ENCODE assay signal across 18 cellular contexts in the genomic region with DNA sequence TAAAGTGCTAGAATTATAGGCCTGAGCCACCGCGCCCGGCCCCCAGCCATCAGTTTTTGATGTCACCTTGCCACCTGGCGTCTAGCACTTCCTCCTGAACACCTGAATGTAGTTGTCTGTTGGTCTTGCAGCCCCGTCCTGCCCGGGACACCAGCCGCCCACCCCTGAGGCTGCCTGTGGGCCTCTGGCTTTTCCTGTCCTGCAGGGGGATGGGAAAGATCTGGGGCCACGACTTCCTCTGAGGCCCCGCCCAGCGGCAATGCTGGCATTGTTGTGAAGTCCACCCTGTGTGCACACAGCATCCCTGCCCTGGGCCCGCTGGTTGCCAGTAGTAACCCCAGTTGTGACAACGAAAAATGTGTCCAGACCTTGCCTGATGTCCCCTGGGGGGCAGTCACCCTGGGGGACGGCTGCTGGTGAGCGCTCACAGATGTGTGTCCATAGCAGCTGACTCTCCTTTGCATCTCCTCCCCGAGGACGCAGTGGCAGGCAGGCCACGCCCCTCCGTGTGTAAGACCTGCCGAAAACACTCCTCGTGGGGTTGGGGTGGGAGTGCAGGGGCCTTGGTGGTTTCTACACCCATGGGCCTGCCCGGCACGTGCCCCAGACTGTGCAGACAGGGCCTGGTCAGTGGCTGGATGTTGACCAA. TPM values are rescaled to one million over a fixed set of nuclear protein-coding genes. Genes with fewer than 3 reads are reported as not detected.
DNase-seq lines count a peak whose midpoint lies in the region; FAIRE-seq and TF ChIP-seq lines count a peak whose summit lies in the region.
"Had no signal": no experiment of that assay in that cellular context is flagged by ENCODE, and none has a peak within 500 bp of the region (broad histone marks: within the 10 kb centered on the region; RNA-seq: fewer than 3 reads in every experiment).

No MANE protein-coding gene starts in this region.

- intact Hi-C loops in endothelial cell of umbilical vein (cut with micrococcal nuclease) = loop anchor here (1.0 to 10.0 kb wide), 2 partner anchors 177 to 233 kb away; no protein-coding TSS in a partner anchor
- intact Hi-C loops in spleen (cut with DNase I; ENCODE audit: low total_unique reads) = loop anchor here (5.0 kb wide), 1 partner anchor 55 kb away; no protein-coding TSS in a partner anchor

- H3K79me2 ChIP-seq in Karpas-422 (ENCODE audit: low read length) (peaks cover 38% of the 10 kb centered on the region), endothelial cell of umbilical vein (ENCODE audit: control insufficient read depth, insufficient read depth, low read length) (peaks cover 14% of the 10 kb centered on the region)

- no peak overlapping the region; the same call in 1 of the 2 replicates for H3K4me3 ChIP-seq in Karpas-422 (ENCODE audit: low read length)
- H3K4me3 ChIP-seq in endothelial cell of umbilical vein (replicated peaks in 1 of 3; ENCODE audit: insufficient read depth in 1 of 3, low read depth in 1 of 3, low read length in 3 of 3) = no peak overlapping the region
- H3K4me3 ChIP-seq in spleen = no peak overlapping the region
- H3K4me3 ChIP-seq: GM23248 had no signal

- peak; percentile 75 for FAIRE-seq in endothelial cell of umbilical vein (lab: Jason Lieb, UNC)
- FAIRE-seq: islet of Langerhans, small intestine, TTC549 had no signal

- TF ChIP-seq CTCF in endothelial cell of umbilical vein (IDR thresholded peaks at IDR 0.05; ENCODE audit: extremely low read depth in 1 of 2, insufficient read depth in 1 of 2, low read depth in 1 of 2, low read length in 2 of 2) = no peak
- no peak for TF ChIP-seq CTCF in spleen (IDR thresholded peaks at IDR 0.05 in 8 of 11, conservative IDR thresholded peaks at IDR 0.05 in 3 of 11)

- peaks cover 11% of the 10 kb centered on the region; the same call in 1 of the 2 replicates for H4K20me1 ChIP-seq in Karpas-422 (ENCODE audit: insufficient read depth, low read depth, low read length)
- no peaks in the 10 kb centered on the region for H4K20me1 ChIP-seq in endothelial cell of umbilical vein (replicated peaks; ENCODE audit: control insufficient read depth, extremely low read depth, insufficient read depth, low read length)

- POLR2A ChIA-PET in endothelial cell of umbilical vein (lab: Charles Lee) = no interaction called here

- no peak for TF ChIP-seq POLR2A in endothelial cell of umbilical vein (IDR thresholded peaks at IDR 0.05; ENCODE audit: low read depth, low read length)
- no peak for TF ChIP-seq POLR2A in spleen (IDR thresholded peaks at IDR 0.05)

- WGBS in spleen, 5 donors = 36 to 53% (median 45%) methylated on average over 17 to 22 of the region's 22 CpGs

- H3K27ac ChIP-seq in Karpas-422 (ENCODE audit: low read length) (peak overlapping the region; percentile 87), endothelial cell of umbilical vein (ENCODE audit: insufficient read depth, low read depth, low read length) (no peak overlapping the region), spleen (peak overlapping the region in 1 of 8 donors; percentile 64)
- H3K27ac ChIP-seq: GM23248 had no signal

- H3K9me2 ChIP-seq in Karpas-422 (replicated peaks; ENCODE audit: insufficient read depth, low read length) = no peaks in the 10 kb centered on the region

- DNase-seq in Karpas-422 = peak; percentile 92
- peak; percentile 48 for DNase-seq in endothelial cell of umbilical vein (ENCODE audit: low read depth, low spot score)
- DNase-seq in spleen = peak; percentile 80
- no peak for DNase-seq in H4 (ENCODE audit: low spot score)
- DNase-seq in activated naive CD4-positive, alpha-beta T cell treated with Interleukin-2 at 50 U/mL for 16 hours = no peak
- no peak for DNase-seq in SKM-1 (lab: John Stamatoyannopoulos, UW; ENCODE audit: unreplicated experiment)
- DNase-seq: activated CD4-positive, alpha-beta T cell treated with anti-CD3 and anti-CD28 coated beads, Interleukin-2, amount 50 U/mL, for 4 hours; CD4-positive, CD25-positive, alpha-beta regulatory T cell; cerebellar nuclear complex; DMS79 treated with DMSO at 0.1 percent for 48 hours; GM23248; head of caudate nucleus; NCI-H1694; NCI-H446 treated with DMSO at 0.1 percent for 48 hours; small intestine; stimulated activated naive CD8-positive, alpha-beta T cell treated with anti-CD3 and anti-CD28 coated beads, Interleukin-15, amount 100 ng/mL, for 72 hours had no signal

- no TSS peak for BruUV-seq in endothelial cell of umbilical vein (replicated peaks; lab: Mats Ljungman, UMichigan)

- H3K9me3 ChIP-seq in Karpas-422 (ENCODE audit: low read length) (no peaks in the 10 kb centered on the region), endothelial cell of umbilical vein (replicated peaks; ENCODE audit: control insufficient read depth, insufficient read depth, low read length) (no peaks in the 10 kb centered on the region), spleen (no peaks in the 10 kb centered on the region)

- no peaks in the 10 kb centered on the region for H3K9me1 ChIP-seq in endothelial cell of umbilical vein (replicated peaks; ENCODE audit: control insufficient read depth, extremely low read depth, insufficient read depth, low read length)

- CTCF ChIA-PET in endothelial cell of umbilical vein (lab: Charles Lee) = interaction anchor here (0.9 to 1.8 kb wide), 5 partner anchors 8 to 240 kb away, joined by 3 to 5 read pairs (median 4); no protein-coding TSS in a partner anchor

- H3K9ac ChIP-seq in Karpas-422 (ENCODE audit: low read length) (peak overlapping the region; percentile 42), endothelial cell of umbilical vein (replicated peaks; ENCODE audit: extremely low read depth, insufficient read depth, low read length) (no peak overlapping the region)
- H3K9ac ChIP-seq: GM23248 had no signal

- H3K4me1 ChIP-seq in Karpas-422 (ENCODE audit: low read length) (peaks cover 71% of the 10 kb centered on the region), endothelial cell of umbilical vein (ENCODE audit: control insufficient read depth, extremely low read depth, insufficient read depth, low read length) (peaks cover 13% of the 10 kb centered on the region), spleen (peaks cover 3 to 83% (median 45%) of the 10 kb centered on the region in 6 donors)

- H2AFZ ChIP-seq in Karpas-422 (ENCODE audit: low read length) (no peak overlapping the region), endothelial cell of umbilical vein (ENCODE audit: low read depth, low read length) (no peak overlapping the region)
- H2AFZ ChIP-seq: GM23248 had no signal

- H3K27me3 ChIP-seq in Karpas-422 (ENCODE audit: low read length) (no peaks in the 10 kb centered on the region), endothelial cell of umbilical vein (ENCODE audit: control insufficient read depth in 2 of 2, insufficient read depth in 2 of 2, low read length in 2 of 2) (no peaks in the 10 kb centered on the region), spleen (replicated peaks in 1 of 7) (no peaks in the 10 kb centered on the region)

- dilution Hi-C loops in endothelial cell of umbilical vein (cut with MboI; ENCODE audit: extremely low pct_ligation_motif_present, low sequenced_read_pairs) = no loop called here

- H3K36me3 ChIP-seq in Karpas-422 (ENCODE audit: insufficient read depth, low read length) (peaks cover 24% of the 10 kb centered on the region; the same call in 1 of the 2 replicates), endothelial cell of umbilical vein (ENCODE audit: control insufficient read depth in 2 of 2, extremely low read depth in 1 of 2, insufficient read depth in 2 of 2, low read length in 2 of 2) (peaks cover 4 to 16% of the 10 kb centered on the region in 2 experiments), spleen (peaks cover 3 to 97% (median 51%) of the 10 kb centered on the region in 6 donors)

- H3K4me2 ChIP-seq in Karpas-422 (ENCODE audit: low read depth, low read length, poor library complexity, severe bottlenecking) (peak overlapping the region; percentile 30), endothelial cell of umbilical vein (ENCODE audit: insufficient read depth, low read length) (no peak overlapping the region)

RNA-seq across cellular contexts. Expression of gene SELENOO, which starts 6.7 kb away (rescaled TPM):
- 20.0 and 64.1 TPM in 2 replicates for total RNA-seq in Karpas-422 (2014; rRNA removed; shearing (Covaris generic); ENCODE audit: low replicate concordance)
- 24.1 and 28.0 TPM in 2 replicates for total RNA-seq in endothelial cell of umbilical vein
- polyA plus RNA-seq in endothelial cell of umbilical vein = 37.5 and 45.8 TPM in 2 replicates
- polyA plus RNA-seq in endothelial cell of umbilical vein (2011; cell fraction: cytosol; rRNA removed) = 17.7 and 23.1 TPM in 2 replicates
- 82.2 and 94.2 TPM in 2 replicates for polyA plus RNA-seq in endothelial cell of umbilical vein (2011; cell fraction: nucleus; rRNA removed)
- polyA plus RNA-seq in endothelial cell of umbilical vein (2012) = 13.8 and 16.8 TPM in 2 replicates
- polyA minus RNA-seq in endothelial cell of umbilical vein = 11.1 and 16.1 TPM in 2 replicates
- polyA minus RNA-seq in endothelial cell of umbilical vein (2011; cell fraction: cytosol; rRNA and poly(A)+ RNA removed) = 9.7 TPM
- polyA minus RNA-seq in endothelial cell of umbilical vein (2011; cell fraction: nucleus; rRNA and poly(A)+ RNA removed) = 11.9 and 16.8 TPM in 2 replicates
- total RNA-seq in spleen = 10 to 100 TPM; 25.4 to 31.7 (median 29.3) TPM
- 10 to 100 TPM; 26.2 to 70.8 (median 47.0) TPM for polyA plus RNA-seq in spleen
- 13.4 and 19.6 TPM in 2 replicates for total RNA-seq in H4 (2014; rRNA removed; shearing (Covaris generic))

RNA-seq across cellular contexts. Expression of gene TRABD, which starts 21.8 kb away (rescaled TPM):
- 46.7 and 117 TPM in 2 replicates for total RNA-seq in Karpas-422 (2014; rRNA removed; shearing (Covaris generic); ENCODE audit: low replicate concordance)
- 46.8 and 48.9 TPM in 2 replicates for total RNA-seq in endothelial cell of umbilical vein
- polyA plus RNA-seq in endothelial cell of umbilical vein = 48.4 and 58.2 TPM in 2 replicates
- polyA plus RNA-seq in endothelial cell of umbilical vein (2011; cell fraction: cytosol; rRNA removed) = 30.5 and 40.0 TPM in 2 replicates
- 153 and 173 TPM in 2 replicates for polyA plus RNA-seq in endothelial cell of umbilical vein (2011; cell fraction: nucleus; rRNA removed)
- polyA plus RNA-seq in endothelial cell of umbilical vein (2012) = 33.6 and 37.7 TPM in 2 replicates
- polyA minus RNA-seq in endothelial cell of umbilical vein = 18.8 and 26.1 TPM in 2 replicates
- 23.2 TPM for polyA minus RNA-seq in endothelial cell of umbilical vein (2011; cell fraction: cytosol; rRNA and poly(A)+ RNA removed)
- 18.4 and 27.3 TPM in 2 replicates for polyA minus RNA-seq in endothelial cell of umbilical vein (2011; cell fraction: nucleus; rRNA and poly(A)+ RNA removed)
- 10 to 100 TPM; 49.8 to 66.5 (median 57.7) TPM for total RNA-seq in spleen
- polyA plus RNA-seq in spleen = 10 to 100 TPM; 43.3 to 85.8 (median 77.9) TPM
- 13.7 and 17.2 TPM in 2 replicates for total RNA-seq in H4 (2014; rRNA removed; shearing (Covaris generic))

RNA-seq across cellular contexts. Expression of gene PANX2, which starts 37.0 kb away (rescaled TPM):
- not detected in 2 replicates for total RNA-seq in Karpas-422 (2014; rRNA removed; shearing (Covaris generic); ENCODE audit: low replicate concordance)
- total RNA-seq in endothelial cell of umbilical vein (5.1 and 5.2 TPM in 2 replicates), spleen (1 to 10 TPM in 6 of 7 donors, under 1 TPM in 1; 0.39 to 4.6 (median 2.4) TPM)
- polyA plus RNA-seq in endothelial cell of umbilical vein (2.5 and 3.1 TPM in 2 replicates), spleen (under 1 TPM; 0.11 to 0.67 (median 0.24) TPM)
- polyA plus RNA-seq in endothelial cell of umbilical vein (2011; cell fraction: cytosol; rRNA removed) = 1.2 and 2.2 TPM in 2 replicates
- 4.7 and 4.9 TPM in 2 replicates for polyA plus RNA-seq in endothelial cell of umbilical vein (2011; cell fraction: nucleus; rRNA removed)
- 3.2 and 3.4 TPM in 2 replicates for polyA plus RNA-seq in endothelial cell of umbilical vein (2012)
- polyA minus RNA-seq in endothelial cell of umbilical vein = 1.1 and 1.6 TPM in 2 replicates
- 1.3 TPM for polyA minus RNA-seq in endothelial cell of umbilical vein (2011; cell fraction: cytosol; rRNA and poly(A)+ RNA removed)
- polyA minus RNA-seq in endothelial cell of umbilical vein (2011; cell fraction: nucleus; rRNA and poly(A)+ RNA removed) = 1.1 and 2.5 TPM in 2 replicates
- total RNA-seq in H4 (2014; rRNA removed; shearing (Covaris generic)) = 4.2 and 4.4 TPM in 2 replicates
- total RNA-seq: CD4-positive, CD25-positive, alpha-beta regulatory T cell; GM23248 had no signal
- polyA plus RNA-seq: CD4-positive, CD25-positive, alpha-beta regulatory T cell had no signal

RNA-seq across cellular contexts. Expression of gene TUBGCP6, which starts 37.3 kb away (rescaled TPM):
- total RNA-seq in Karpas-422 (2014; rRNA removed; shearing (Covaris generic); ENCODE audit: low replicate concordance) = 16.9 and 32.5 TPM in 2 replicates
- 41.5 and 45.3 TPM in 2 replicates for total RNA-seq in endothelial cell of umbilical vein
- 33.1 and 42.7 TPM in 2 replicates for polyA plus RNA-seq in endothelial cell of umbilical vein
- polyA plus RNA-seq in endothelial cell of umbilical vein (2011; cell fraction: cytosol; rRNA removed) = 7.6 and 13.4 TPM in 2 replicates
- 261 and 282 TPM in 2 replicates for polyA plus RNA-seq in endothelial cell of umbilical vein (2011; cell fraction: nucleus; rRNA removed)
- 19.7 and 24.2 TPM in 2 replicates for polyA plus RNA-seq in endothelial cell of umbilical vein (2012)
- 23.3 and 25.1 TPM in 2 replicates for polyA minus RNA-seq in endothelial cell of umbilical vein
- 5.6 TPM for polyA minus RNA-seq in endothelial cell of umbilical vein (2011; cell fraction: cytosol; rRNA and poly(A)+ RNA removed)
- polyA minus RNA-seq in endothelial cell of umbilical vein (2011; cell fraction: nucleus; rRNA and poly(A)+ RNA removed) = 38.8 and 57.6 TPM in 2 replicates
- 10 to 100 TPM; 65.2 to 98.0 (median 69.4) TPM for total RNA-seq in spleen
- 10 to 100 TPM; 36.0 to 70.7 (median 69.2) TPM for polyA plus RNA-seq in spleen
- 4.9 and 5.0 TPM in 2 replicates for total RNA-seq in H4 (2014; rRNA removed; shearing (Covaris generic))

RNA-seq across cellular contexts. Expression of gene HDAC10, which starts 43.6 kb away (rescaled TPM):
- 42.3 and 89.8 TPM in 2 replicates for total RNA-seq in Karpas-422 (2014; rRNA removed; shearing (Covaris generic); ENCODE audit: low replicate concordance)
- total RNA-seq in endothelial cell of umbilical vein = 42.4 and 47.0 TPM in 2 replicates
- polyA plus RNA-seq in endothelial cell of umbilical vein = 32.6 and 38.3 TPM in 2 replicates
- 5.5 and 8.8 TPM in 2 replicates for polyA plus RNA-seq in endothelial cell of umbilical vein (2011; cell fraction: cytosol; rRNA removed)
- polyA plus RNA-seq in endothelial cell of umbilical vein (2011; cell fraction: nucleus; rRNA removed) = 193 and 224 TPM in 2 replicates
- 22.9 and 34.1 TPM in 2 replicates for polyA plus RNA-seq in endothelial cell of umbilical vein (2012)
- polyA minus RNA-seq in endothelial cell of umbilical vein = 15.7 and 19.6 TPM in 2 replicates
- 5.1 TPM for polyA minus RNA-seq in endothelial cell of umbilical vein (2011; cell fraction: cytosol; rRNA and poly(A)+ RNA removed)
- polyA minus RNA-seq in endothelial cell of umbilical vein (2011; cell fraction: nucleus; rRNA and poly(A)+ RNA removed) = 30.4 and 61.3 TPM in 2 replicates
- total RNA-seq in spleen = 100 to 1,000 TPM in 1 of 7 donors, 10 to 100 TPM in 6; 63.6 to 108 (median 70.2) TPM
- 10 to 100 TPM; 25.0 to 69.9 (median 44.7) TPM for polyA plus RNA-seq in spleen
- 5.1 and 5.9 TPM in 2 replicates for total RNA-seq in H4 (2014; rRNA removed; shearing (Covaris generic))

Comparison
In these comparisons a context has a peak if more than half of its experiments do, and no peak if none do; other contexts are left out.
1. DNase-seq: peak in Karpas-422 (single experiment), endothelial cell of umbilical vein (single experiment) and spleen (single experiment); none in H4 (single experiment), activated naive CD4-positive, alpha-beta T cell treated with Interleukin-2 at 50 U/mL for 16 hours (single experiment) and SKM-1 (single experiment).